7 cellular contexts compared by ENCODE assay signal in genomic region chr6:39309942-39310531, GRCh38. TPM values are rescaled to one million over a fixed set of nuclear protein-coding genes. Genes with fewer than 3 reads are reported as not detected.
DNase-seq lines count a peak whose midpoint lies in the region; ATAC-seq and TF ChIP-seq lines count a peak whose summit lies in the region.

No MANE protein-coding gene starts in this region.

- no peaks in the 10 kb centered on the region for H3K9me3 Mint-ChIP-seq in activated naive CD8-positive, alpha-beta T cell treated with anti-CD3 and anti-CD28 coated beads, Interleukin-2, amount 50 U/mL, for 24 hours

- peak; percentile 77 to 89 (median 84) for TF ChIP-seq CTCF in heart left ventricle (IDR thresholded peaks at IDR 0.05)

- H3K27ac Mint-ChIP-seq in activated naive CD8-positive, alpha-beta T cell treated with anti-CD3 and anti-CD28 coated beads, Interleukin-2, amount 50 U/mL, for 24 hours: no peak overlapping the region

- no peak overlapping the region for H3K4me3 Mint-ChIP-seq in activated naive CD8-positive, alpha-beta T cell treated with anti-CD3 and anti-CD28 coated beads, Interleukin-2, amount 50 U/mL, for 24 hours

- intact Hi-C loops in heart left ventricle (cut with DNase I): loop anchor here in 8 of 10 donors (1.0 to 10.0 kb wide), 8 partner anchors 143 to 438 kb away; no protein-coding TSS in a partner anchor

- H3K9ac ChIP-seq in SK-N-MC (ENCODE audit: insufficient read length): no peak overlapping the region

- H3K4me1 Mint-ChIP-seq in activated naive CD8-positive, alpha-beta T cell treated with anti-CD3 and anti-CD28 coated beads, Interleukin-2, amount 50 U/mL, for 24 hours: peaks cover 2% of the 10 kb centered on the region

- H3K4me1 ChIP-seq in heart left ventricle: peaks cover 0 to 17% (median 10%) of the 10 kb centered on the region in 12 donors

- H3K9me3 ChIP-seq in SK-N-MC (ENCODE audit: low read depth, low read length) (no peaks in the 10 kb centered on the region), heart left ventricle (peaks cover 0 to under 1% (median 0%) of the 10 kb centered on the region in 12 donors)

- DNase-seq in GF-D8 (lab: John Stamatoyannopoulos, UW): peak; percentile 3
- DNase-seq in Kasumi-1 (lab: John Stamatoyannopoulos, UW): peak; percentile 65 to 71
- peak; percentile 5 for DNase-seq in SK-N-MC (ENCODE audit: low read depth, low spot score)
- DNase-seq in activated naive CD8-positive, alpha-beta T cell treated with anti-CD3 and anti-CD28 coated beads, Interleukin-2, amount 50 U/mL, for 24 hours: peak; percentile 68
- peak; percentile 50 to 82 (median 68) for DNase-seq in heart left ventricle
- DNase-seq in pulmonary artery endothelial cell (ENCODE audit: low read depth, low spot score): peak; percentile 15

- peak; percentile 38 for ATAC-seq in activated naive CD8-positive, alpha-beta T cell treated with anti-CD3 and anti-CD28 coated beads, Interleukin-2, amount 50 U/mL, for 24 hours
- ATAC-seq in heart left ventricle: peak in 3 of 4 donors; percentile 73 to 87 (median 79)
- ATAC-seq in HG03442 (IDR thresholded peaks at IDR 0.05; ENCODE audit: unreplicated experiment): no peak

- no peak for TF ChIP-seq POLR2A in heart left ventricle (IDR thresholded peaks at IDR 0.05)

- no peaks in the 10 kb centered on the region for H3K36me3 Mint-ChIP-seq in activated naive CD8-positive, alpha-beta T cell treated with anti-CD3 and anti-CD28 coated beads, Interleukin-2, amount 50 U/mL, for 24 hours (ENCODE audit: low read depth)

- peaks cover 37% of the 10 kb centered on the region for H3K27me3 Mint-ChIP-seq in activated naive CD8-positive, alpha-beta T cell treated with anti-CD3 and anti-CD28 coated beads, Interleukin-2, amount 50 U/mL, for 24 hours

- H3K4me3 ChIP-seq in SK-N-MC: no peak overlapping the region
- no peak overlapping the region for H3K4me3 ChIP-seq in heart left ventricle

- WGBS in heart left ventricle, 4 donors: 29 to 51% (median 38%) methylated on average over 6 to 7 of the region's 7 CpGs

- H3K27me3 ChIP-seq in heart left ventricle: peaks cover 17 to 55% (median 39%) of the 10 kb centered on the region in 9 donors

- H3K36me3 ChIP-seq in SK-N-MC (ENCODE audit: insufficient read depth, low read length) (no peaks in the 10 kb centered on the region), heart left ventricle (no peaks in the 10 kb centered on the region)

- no peak overlapping the region for H3K27ac ChIP-seq in SK-N-MC
- no peak overlapping the region for H3K27ac ChIP-seq in heart left ventricle

RNA-seq across cellular contexts. Expression of gene KCNK17, which starts 4.2 kb away (rescaled TPM):
- total RNA-seq in heart left ventricle (under 1 TPM in 4 of 9 donors, not detected in 5; 0.19 to 0.36 (median 0.22) TPM), pulmonary artery endothelial cell (not detected in 2 replicates)
- polyA plus RNA-seq in heart left ventricle: under 1 TPM; 0.06 to 0.34 TPM

RNA-seq across cellular contexts. Expression of gene KCNK16, which starts 12.5 kb away (rescaled TPM):
- total RNA-seq in heart left ventricle: not detected
- not detected for polyA plus RNA-seq in heart left ventricle
- total RNA-seq in pulmonary artery endothelial cell: not detected in 2 replicates

Comparison
In these comparisons a context has a peak if more than half of its experiments do, and no peak if none do; other contexts are left out.
1. DNase-seq: peak in every context shown above with its lines; median percentile 68 in Kasumi-1; 68 in activated naive CD8-positive, alpha-beta T cell treated with anti-CD3 and anti-CD28 coated beads, Interleukin-2, amount 50 U/mL, for 24 hours; 68 in heart left ventricle; 15 in pulmonary artery endothelial cell; 5 in SK-N-MC; 3 in GF-D8.